ENCODE assay signal across 34 cellular contexts in the genomic region with DNA sequence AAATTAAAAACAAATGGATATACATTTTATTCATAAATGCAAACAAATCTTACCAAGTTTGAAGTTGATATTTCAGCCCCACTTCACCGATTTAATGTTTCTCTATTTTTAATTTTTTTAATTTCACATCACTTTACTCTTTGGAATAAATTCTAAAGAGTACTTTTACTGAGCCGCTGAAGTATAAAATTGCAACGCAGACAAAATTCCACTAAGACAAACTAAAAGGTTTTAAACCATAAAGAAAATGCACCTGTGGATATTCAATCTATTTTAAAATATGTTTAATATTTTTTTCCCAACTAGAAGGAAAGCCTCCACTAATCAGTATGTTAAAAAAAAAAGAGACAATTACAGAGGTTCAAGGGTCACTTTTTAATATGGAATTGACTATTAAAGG.
DNase-seq lines count a peak whose midpoint lies in the region; ATAC-seq, FAIRE-seq and TF ChIP-seq lines count a peak whose summit lies in the region.
"Had no signal": no experiment of that assay in that cellular context is flagged by ENCODE, and none has a peak within 500 bp of the region (broad histone marks: within the 10 kb centered on the region; RNA-seq: fewer than 3 reads in every experiment).

No MANE protein-coding gene starts in this region.

- TF ChIP-seq POLR2A in HepG2 (IDR thresholded peaks at IDR 0.05; ENCODE audit: insufficient read depth in 1 of 2, low read depth in 2 of 2, low read length in 2 of 2) (no peak), right lobe of liver (IDR thresholded peaks at IDR 0.05) (no peak), A549 (IDR thresholded peaks at IDR 0.05; ENCODE audit: low read length) (no peak), IMR-90 (IDR thresholded peaks at IDR 0.05; ENCODE audit: low read depth, low read length) (no peak)

- no peak for ATAC-seq in HepG2
- ATAC-seq in right lobe of liver: no peak
- no peak for ATAC-seq in A549
- ATAC-seq in IMR-90 (ENCODE audit: low read depth): no peak
- ATAC-seq in activated T-cell treated with anti-CD3 and anti-CD28 coated beads, Interleukin-2, amount 50 U/mL, for 4 hours: no peak
- ATAC-seq in foreskin keratinocyte: no peak
- ATAC-seq: CD8-positive, alpha-beta T cell had no signal

- no peak overlapping the region for H3K18ac ChIP-seq in IMR-90 (ENCODE audit: low read depth, low read length)

- no peak overlapping the region for H3K27ac ChIP-seq in HepG2 (ENCODE audit: extremely low read length, insufficient read depth, low read length)
- no peak overlapping the region for H3K27ac ChIP-seq in right lobe of liver
- no peak overlapping the region for H3K27ac ChIP-seq in A549
- no peak overlapping the region for H3K27ac ChIP-seq in IMR-90 (ENCODE audit: insufficient read depth, low read length)
- no peak overlapping the region for H3K27ac ChIP-seq in foreskin keratinocyte
- H3K27ac ChIP-seq: 22Rv1; BLaER1; BLaER1 treated with 17β-estradiol and CSF1 and Interleukin-3, amounts not matched to agents 10 nM and 100 nM; C4-2B had no signal

- no peak overlapping the region for H3K56ac ChIP-seq in IMR-90 (ENCODE audit: extremely low read depth, insufficient read depth, low read length)

- H2AK9ac ChIP-seq in IMR-90 (replicated peaks; ENCODE audit: low read depth, low read length, poor library complexity): no peak overlapping the region

- H3K4me1 Mint-ChIP-seq in activated T-cell treated with anti-CD3 and anti-CD28 coated beads, Interleukin-2, amount 50 U/mL, for 4 hours (ENCODE audit: low read depth): no peaks in the 10 kb centered on the region
- H3K4me1 Mint-ChIP-seq: B cell; CD14-positive monocyte; CD4-positive, alpha-beta memory T cell; CD4-positive, CD25-positive, alpha-beta regulatory T cell; CD8-positive, alpha-beta memory T cell had no signal

- no peak overlapping the region for H2AK5ac ChIP-seq in IMR-90 (ENCODE audit: low read depth, low read length)

- dilution Hi-C loops in IMR-90 (cut with HindIII; ENCODE audit: low sequenced_read_pairs, unreplicated experiment): no loop called here

- POLR2A ChIA-PET in HepG2 (lab: Yijun Ruan, JAX): no interaction called here
- POLR2A ChIA-PET in A549 (lab: Yijun Ruan, JAX): no interaction called here
- POLR2A ChIA-PET in IMR-90 (lab: Charles Lee; ENCODE audit: unreplicated experiment): no interaction called here

- 34% methylated on average over 3 of the region's 3 CpGs for WGBS in HepG2 (ENCODE audit: low lambda C conversion rate)
- 57% methylated on average over 3 of the region's 3 CpGs for WGBS in right lobe of liver (ENCODE audit: insufficient coverage, low coverage, low lambda C conversion rate, missing lambda C conversion rate)
- WGBS in A549 (ENCODE audit: missing lambda C conversion rate): 15% methylated on average over 3 of the region's 3 CpGs
- WGBS in IMR-90 (ENCODE audit: extremely low coverage in 2 of 2, insufficient read length in 1 of 2), 2 experiments: no CpG with 5 or more reads among the region's 3 CpGs

- H4K5ac ChIP-seq in IMR-90 (ENCODE audit: low read depth, low read length): no peak overlapping the region

- CTCF ChIA-PET in HepG2 (lab: Yijun Ruan, JAX; ENCODE audit: low intra/inter-chr PET ratio, low total read pairs) (no interaction called here), A549 (lab: Yijun Ruan, JAX) (no interaction called here), IMR-90 (lab: Yijun Ruan, JAX) (no interaction called here)

- H2BK5ac ChIP-seq in IMR-90 (ENCODE audit: low read depth, low read length, poor library complexity, severe bottlenecking): no peak overlapping the region

- TF ChIP-seq RAD21 in HepG2 (CRISPR knock-in tag; IDR thresholded peaks at IDR 0.05) (no peak), A549 (conservative IDR thresholded peaks at IDR 0.05 in 1 of 2, IDR thresholded peaks at IDR 0.05 in 1 of 2) (no peak), IMR-90 (IDR thresholded peaks at IDR 0.05; ENCODE audit: low read length) (no peak)

- H4K91ac ChIP-seq in IMR-90 (ENCODE audit: insufficient read depth, low read depth, low read length): no peak overlapping the region

- no peaks in the 10 kb centered on the region for H3K27me3 Mint-ChIP-seq in activated T-cell treated with anti-CD3 and anti-CD28 coated beads, Interleukin-2, amount 50 U/mL, for 4 hours (ENCODE audit: low read depth)
- H3K27me3 Mint-ChIP-seq: B cell; CD4-positive, alpha-beta memory T cell; CD4-positive, alpha-beta T cell; CD4-positive, CD25-positive, alpha-beta regulatory T cell; CD8-positive, alpha-beta memory T cell had no signal

- in situ Hi-C loops in HepG2 (cut with HindIII; ENCODE audit: extremely low pct_ligation_motif_present, low pct_unique_long_range_greater_than_20kb) (no loop called here), IMR-90 (cut with MboI; ENCODE audit: low sequenced_read_pairs) (no loop called here)

- no peak overlapping the region for H3K4me3 ChIP-seq in HepG2 (replicated peaks in 1 of 3; ENCODE audit: insufficient read depth in 1 of 3, low read depth in 2 of 3, low read length in 3 of 3)
- no peak overlapping the region for H3K4me3 ChIP-seq in right lobe of liver
- H3K4me3 ChIP-seq in A549: no peak overlapping the region
- no peak overlapping the region for H3K4me3 ChIP-seq in IMR-90 (ENCODE audit: insufficient read depth, low read depth, low read length)
- H3K4me3 ChIP-seq: BLaER1; BLaER1 treated with 17β-estradiol and CSF1 and Interleukin-3, amounts not matched to agents 10 nM and 100 nM had no signal

- H2AFZ ChIP-seq in HepG2 (ENCODE audit: low read length) (no peak overlapping the region), IMR-90 (replicated peaks; ENCODE audit: low read length, poor library complexity) (no peak overlapping the region)

- FAIRE-seq in HepG2 (lab: Jason Lieb, UNC) (no peak), A549 (lab: Jason Lieb, UNC) (no peak)
- FAIRE-seq: A204.1, D721Med had no signal

- TF ChIP-seq CTCF in HepG2 (CRISPR knock-in tag; IDR thresholded peaks at IDR 0.05): no peak
- TF ChIP-seq CTCF in right lobe of liver (IDR thresholded peaks at IDR 0.05): no peak
- no peak for TF ChIP-seq CTCF in A549 (IDR thresholded peaks at IDR 0.05)
- no peak for TF ChIP-seq CTCF in IMR-90 (conservative IDR thresholded peaks at IDR 0.05; ENCODE audit: low read depth, low read length)
- no peak for TF ChIP-seq CTCF in foreskin keratinocyte (conservative IDR thresholded peaks at IDR 0.05)

- no peaks in the 10 kb centered on the region for H3K27me3 ChIP-seq in HepG2 (ENCODE audit: control insufficient read depth in 1 of 2, insufficient read depth in 2 of 2, low read length in 2 of 2)
- H3K27me3 ChIP-seq in right lobe of liver: no peaks in the 10 kb centered on the region
- no peaks in the 10 kb centered on the region for H3K27me3 ChIP-seq in IMR-90 (ENCODE audit: control insufficient read depth, insufficient read depth, low read length)
- no peaks in the 10 kb centered on the region for H3K27me3 ChIP-seq in foreskin keratinocyte
- H3K27me3 ChIP-seq: BE2C; BLaER1; BLaER1 treated with 17β-estradiol and CSF1 and Interleukin-3, amounts not matched to agents 10 nM and 100 nM had no signal

- intact Hi-C loops in HepG2 (cut with micrococcal nuclease; ENCODE audit: unreplicated experiment) (no loop called here), right lobe of liver (cut with DNase I) (no loop called here), IMR-90 (cut with micrococcal nuclease) (no loop called here)

- no peaks in the 10 kb centered on the region for H3K4me1 ChIP-seq in HepG2 (ENCODE audit: insufficient read depth, low read length)
- H3K4me1 ChIP-seq in right lobe of liver: no peaks in the 10 kb centered on the region
- no peaks in the 10 kb centered on the region for H3K4me1 ChIP-seq in A549
- no peaks in the 10 kb centered on the region for H3K4me1 ChIP-seq in IMR-90 (ENCODE audit: control insufficient read depth, insufficient read depth, low read length)
- no peaks in the 10 kb centered on the region for H3K4me1 ChIP-seq in foreskin keratinocyte
- H3K4me1 ChIP-seq: BE2C; BLaER1; BLaER1 treated with 17β-estradiol and CSF1 and Interleukin-3, amounts not matched to agents 10 nM and 100 nM; Caco-2 had no signal

- no peaks in the 10 kb centered on the region for H4K20me1 ChIP-seq in HepG2 (ENCODE audit: insufficient read depth, low read length)
- H4K20me1 ChIP-seq in IMR-90 (ENCODE audit: insufficient read depth, low read length): no peaks in the 10 kb centered on the region
- H4K20me1 ChIP-seq: BLaER1; BLaER1 treated with 17β-estradiol and CSF1 and Interleukin-3, amounts not matched to agents 10 nM and 100 nM had no signal

- H3K9me1 ChIP-seq in IMR-90 (ENCODE audit: insufficient read depth, low read length): no peaks in the 10 kb centered on the region

- no peak overlapping the region for H4K8ac ChIP-seq in IMR-90 (ENCODE audit: low read depth in 2 of 2, low read length in 2 of 2)

- H3K36me3 ChIP-seq in HepG2 (replicated peaks in 1 of 2; ENCODE audit: control insufficient read depth in 1 of 2, insufficient read depth in 2 of 2, low read length in 2 of 2): no peaks in the 10 kb centered on the region
- H3K36me3 ChIP-seq in right lobe of liver: no peaks in the 10 kb centered on the region
- no peaks in the 10 kb centered on the region for H3K36me3 ChIP-seq in IMR-90 (ENCODE audit: control insufficient read depth, insufficient read depth, low read length)
- H3K36me3 ChIP-seq: BE2C; BLaER1; BLaER1 treated with 17β-estradiol and CSF1 and Interleukin-3, amounts not matched to agents 10 nM and 100 nM had no signal

- no peak overlapping the region for H2BK15ac ChIP-seq in IMR-90 (ENCODE audit: low read depth, low read length)

- TF ChIP-seq EP300 in HepG2 (IDR thresholded peaks at IDR 0.05; ENCODE audit: low read depth in 2 of 2, low read length in 2 of 2): no peak
- TF ChIP-seq EP300 in HepG2 (CRISPR knock-in tag; IDR thresholded peaks at IDR 0.05; ENCODE audit: borderline replicate concordance): no peak
- TF ChIP-seq EP300 in A549 (IDR thresholded peaks at IDR 0.05): no peak

- no peaks in the 10 kb centered on the region for H3K79me2 ChIP-seq in HepG2 (ENCODE audit: insufficient read depth, low read length)

- BruUV-seq in HepG2 (replicated peaks; lab: Mats Ljungman, UMichigan) (no TSS peak), IMR-90 (replicated peaks; lab: Mats Ljungman, UMichigan) (no TSS peak)

- no peak overlapping the region for H3K4ac ChIP-seq in IMR-90 (ENCODE audit: low read depth, low read length)

- no peak overlapping the region for H3K14ac ChIP-seq in IMR-90 (replicated peaks; ENCODE audit: low read depth, low read length)

- DNase-seq in HepG2 (ENCODE audit: low spot score) (no peak), right lobe of liver (no peak), A549 (ENCODE audit: low read depth in 1 of 2, low spot score in 1 of 2) (no peak), IMR-90 (no peak), foreskin keratinocyte (no peak)
- no peak for DNase-seq in activated T-cell treated with anti-CD3 and anti-CD28 coated beads, Interleukin-2, amount 50 U/mL, for 4 hours
- DNase-seq: 8988T; ACHN; AML-193; BE2C; C1 segment of cervical spinal cord; Caco-2; Calu3; CD4-positive, alpha-beta memory T cell; CD4-positive, alpha-beta T cell; CD4-positive, CD25-positive, alpha-beta regulatory T cell; CD8-positive, alpha-beta memory T cell; CD8-positive, alpha-beta T cell; COR-L47; DMS 273 treated with DMSO at 0.1 percent for 48 hours; DMS153; DMS53; DMS79; DMS79 treated with DMSO at 0.1 percent for 48 hours; DND-41; EL had no signal

- H3K9ac ChIP-seq in HepG2 (ENCODE audit: insufficient read depth, low read depth, low read length) (no peak overlapping the region), IMR-90 (ENCODE audit: low read depth, low read length) (no peak overlapping the region)
- H3K9ac ChIP-seq: BLaER1; BLaER1 treated with 17β-estradiol and CSF1 and Interleukin-3, amounts not matched to agents 10 nM and 100 nM had no signal

- no peak overlapping the region for H3K4me3 Mint-ChIP-seq in activated T-cell treated with anti-CD3 and anti-CD28 coated beads, Interleukin-2, amount 50 U/mL, for 4 hours
- H3K4me3 Mint-ChIP-seq: B cell; CD14-positive monocyte; CD4-positive, alpha-beta memory T cell; CD4-positive, alpha-beta T cell; CD4-positive, CD25-positive, alpha-beta regulatory T cell; CD8-positive, alpha-beta memory T cell; CD8-positive, alpha-beta T cell had no signal

- no peak overlapping the region for H3K23ac ChIP-seq in IMR-90 (ENCODE audit: low read depth, low read length)

- H2BK20ac ChIP-seq in IMR-90 (ENCODE audit: low read depth, low read length): no peak overlapping the region

- H3K9me3 Mint-ChIP-seq in activated T-cell treated with anti-CD3 and anti-CD28 coated beads, Interleukin-2, amount 50 U/mL, for 4 hours: peaks cover 7% of the 10 kb centered on the region

- no peak overlapping the region for H3K4me2 ChIP-seq in HepG2 (ENCODE audit: low read depth, low read length)
- H3K4me2 ChIP-seq in A549: no peak overlapping the region
- H3K4me2 ChIP-seq in IMR-90 (ENCODE audit: low read depth, low read length): no peak overlapping the region
- H3K4me2 ChIP-seq: BLaER1; BLaER1 treated with 17β-estradiol and CSF1 and Interleukin-3, amounts not matched to agents 10 nM and 100 nM had no signal

- H3K9me3 ChIP-seq in HepG2 (ENCODE audit: low read length): peaks cover 37% of the 10 kb centered on the region
- no peaks in the 10 kb centered on the region for H3K9me3 ChIP-seq in right lobe of liver
- no peaks in the 10 kb centered on the region for H3K9me3 ChIP-seq in A549
- H3K9me3 ChIP-seq in IMR-90 (ENCODE audit: control insufficient read depth, insufficient read depth, low read length): peaks cover 2% of the 10 kb centered on the region; the same call in 1 of the 2 replicates
- H3K9me3 ChIP-seq: BE2C; BLaER1; BLaER1 treated with 17β-estradiol and CSF1 and Interleukin-3, amounts not matched to agents 10 nM and 100 nM; Caco-2 had no signal

- no peaks in the 10 kb centered on the region for H3K36me3 Mint-ChIP-seq in activated T-cell treated with anti-CD3 and anti-CD28 coated beads, Interleukin-2, amount 50 U/mL, for 4 hours (ENCODE audit: insufficient read depth)
- H3K36me3 Mint-ChIP-seq: CD14-positive monocyte; CD4-positive, alpha-beta memory T cell; CD4-positive, CD25-positive, alpha-beta regulatory T cell; CD8-positive, alpha-beta memory T cell; CD8-positive, alpha-beta T cell had no signal

- no peaks in the 10 kb centered on the region for H3K79me1 ChIP-seq in IMR-90 (ENCODE audit: low read depth in 1 of 2, low read length in 2 of 2)

- no peak overlapping the region for H2BK120ac ChIP-seq in IMR-90 (ENCODE audit: low read depth, low read length)

Comparison
In these comparisons a context has a peak if more than half of its experiments do, and no peak if none do; other contexts are left out.
1. Of the 38 proteins assayed by ChIP-seq in both HepG2 and A549: peak only in HepG2: none; only in A549: none; in both: MAFK; in neither: 37.